8 cellular contexts compared by ENCODE assay signal in genomic region chr4:15882675-15883086, GRCh38. TPM values are rescaled to one million over a fixed set of nuclear protein-coding genes. Genes with fewer than 3 reads are reported as not detected.
A peak's percentile ranks its signal among the peaks of the same experiment; 100 is the strongest.
DNase-seq lines count a peak whose midpoint lies in the region; TF ChIP-seq lines count a peak whose summit lies in the region.

No MANE protein-coding gene starts in this region.

- no peak overlapping the region for H2BK5ac ChIP-seq in H9 (ENCODE audit: insufficient read length, low read length)

- WGBS in H9 (ENCODE audit: extremely low coverage, insufficient read length, low lambda C conversion rate) = no CpG with 5 or more reads among the region's 1 CpG
- WGBS in adrenal gland, 4 donors = 81 to 100% (median 90%) methylated on average over 1 of the region's 1 CpG

- no peak overlapping the region for H3K56ac ChIP-seq in H9 (ENCODE audit: insufficient read length, low read depth, low read length)

- H4K8ac ChIP-seq in H9 (replicated peaks; ENCODE audit: insufficient read length, low read depth, low read length) = no peak overlapping the region

- DNase-seq in DMS 273 (lab: John Stamatoyannopoulos, UW; ENCODE audit: unreplicated experiment) (peak; percentile 71), DMS 273 treated with DMSO at 0.1 percent for 48 hours (lab: John Stamatoyannopoulos, UW) (no peak), H9 (peak; percentile 83), LNCaP clone FGC (ENCODE audit: low read depth) (peak; percentile 54), SJSA1 (ENCODE audit: low read depth in 1 of 2, low spot score in 2 of 2) (peak; percentile 29 to 36), adrenal gland (peak; percentile 39 to 75 (median 47)), right atrium auricular region (ENCODE audit: low spot score) (peak; percentile 63), retinal pigment epithelial cell (ENCODE audit: low read depth) (peak; percentile 49)

- H3K4me3 Mint-ChIP-seq in H9 = no peak overlapping the region

- H3K79me2 ChIP-seq in H9 (ENCODE audit: insufficient read depth, low read length) = no peaks in the 10 kb centered on the region

- H2BK20ac ChIP-seq in H9 (ENCODE audit: low read depth, low read length, poor library complexity, severe bottlenecking) = no peak overlapping the region

- H3K4me1 ChIP-seq in H9 (ENCODE audit: insufficient read depth, low read length) = no peaks in the 10 kb centered on the region
- H3K4me1 ChIP-seq in SJSA1 (replicated peaks) = no peaks in the 10 kb centered on the region
- no peaks in the 10 kb centered on the region for H3K4me1 ChIP-seq in adrenal gland (replicated peaks in 1 of 2)
- H3K4me1 ChIP-seq in right atrium auricular region = no peaks in the 10 kb centered on the region

- no peak overlapping the region for H2BK12ac ChIP-seq in H9 (ENCODE audit: insufficient read length, low read depth, low read length)

- no peak overlapping the region for H3K9ac ChIP-seq in H9 (ENCODE audit: extremely low read depth, insufficient read length, low read length)

- H3K27ac Mint-ChIP-seq in H9 = no peak overlapping the region

- H3K27me3 ChIP-seq in H9 (ENCODE audit: insufficient read depth, low read length) = no peaks in the 10 kb centered on the region
- H3K27me3 ChIP-seq in SJSA1 (replicated peaks) = no peaks in the 10 kb centered on the region
- no peaks in the 10 kb centered on the region for H3K27me3 ChIP-seq in adrenal gland
- H3K27me3 ChIP-seq in right atrium auricular region = no peaks in the 10 kb centered on the region

- no peak overlapping the region for H2AFZ ChIP-seq in H9 (ENCODE audit: low read length)

- H3K36me3 ChIP-seq in SJSA1 (no peaks in the 10 kb centered on the region), adrenal gland (replicated peaks in 1 of 2) (no peaks in the 10 kb centered on the region), right atrium auricular region (no peaks in the 10 kb centered on the region)

- no peaks in the 10 kb centered on the region for H3K9me3 ChIP-seq in H9 (ENCODE audit: control insufficient read depth, low read depth, low read length)
- no peaks in the 10 kb centered on the region for H3K9me3 ChIP-seq in SJSA1 (replicated peaks)
- no peaks in the 10 kb centered on the region for H3K9me3 ChIP-seq in adrenal gland (replicated peaks in 1 of 3)
- H3K9me3 ChIP-seq in right atrium auricular region = peaks cover 0 to 4% of the 10 kb centered on the region in 2 donors

- TF ChIP-seq POLR2A in adrenal gland (IDR thresholded peaks at IDR 0.05) = no peak

- no peaks in the 10 kb centered on the region for H3K23me2 ChIP-seq in H9 (ENCODE audit: insufficient read length, low read depth, low read length, poor library complexity, severe bottlenecking)

- no peak overlapping the region for H4K91ac ChIP-seq in H9 (ENCODE audit: insufficient read length, low read depth, low read length)

- no peak overlapping the region for H2BK120ac ChIP-seq in H9 (ENCODE audit: low read depth, low read length, poor library complexity, severe bottlenecking)

- H2AK5ac ChIP-seq in H9 (ENCODE audit: insufficient read length, low read length) = no peak overlapping the region

- no peak overlapping the region for H3T11ph ChIP-seq in H9 (ENCODE audit: low read length)

- H4K5ac ChIP-seq in H9 (ENCODE audit: insufficient read length, low read depth, low read length) = no peak overlapping the region

- H3K79me1 ChIP-seq in H9 (ENCODE audit: insufficient read depth, low read depth, low read length, poor library complexity, severe bottlenecking) = no peaks in the 10 kb centered on the region

- no peak overlapping the region for H3K18ac ChIP-seq in H9 (ENCODE audit: insufficient read length, low read depth, low read length)

- H3K4me1 Mint-ChIP-seq in H9 = peaks cover 8 to 11% of the 10 kb centered on the region in 2 experiments

- no peaks in the 10 kb centered on the region for H4K20me1 ChIP-seq in H9 (ENCODE audit: control insufficient read depth, insufficient read depth, insufficient read length)

- TF ChIP-seq CTCF in H9 (conservative IDR thresholded peaks at IDR 0.05) = peak; percentile 96
- TF ChIP-seq CTCF in LNCaP clone FGC (IDR thresholded peaks at IDR 0.05; ENCODE audit: control insufficient read depth, extremely low read depth, insufficient read depth) = peak; percentile 93
- TF ChIP-seq CTCF in adrenal gland (IDR thresholded peaks at IDR 0.05) = peak; percentile 78 to 92 (median 85)
- TF ChIP-seq CTCF in right atrium auricular region (IDR thresholded peaks at IDR 0.05) = peak; percentile 82 to 89
- peak; percentile 96 for TF ChIP-seq CTCF in retinal pigment epithelial cell (conservative IDR thresholded peaks at IDR 0.05; ENCODE audit: low read depth, low read length)

- intact Hi-C loops in adrenal gland (cut with DNase I) = loop anchor here (2.0 to 10.0 kb wide), 3 partner anchors 74 to 398 kb away; no protein-coding TSS in a partner anchor

- no peak overlapping the region for H3K14ac ChIP-seq in H9 (ENCODE audit: insufficient read depth, low read length)

- H3K27ac ChIP-seq in H9 (ENCODE audit: insufficient read length, low read depth, low read length) (no peak overlapping the region), SJSA1 (no peak overlapping the region), adrenal gland (no peak overlapping the region), right atrium auricular region (no peak overlapping the region)

- H3K4me2 ChIP-seq in H9 (ENCODE audit: insufficient read depth, insufficient read length, low read length) = no peak overlapping the region

- no peak overlapping the region for H3K4ac ChIP-seq in H9 (ENCODE audit: low read depth, low read length)

- H3K4me3 ChIP-seq in LNCaP clone FGC (ENCODE audit: low read depth, low read length) (no peak overlapping the region), SJSA1 (no peak overlapping the region), adrenal gland (no peak overlapping the region), right atrium auricular region (no peak overlapping the region), retinal pigment epithelial cell (ENCODE audit: low read length) (no peak overlapping the region)

- no peaks in the 10 kb centered on the region; the same call in 1 of the 2 replicates for H3K27me3 Mint-ChIP-seq in H9 (ENCODE audit: low read depth)

- H3K36me3 Mint-ChIP-seq in H9 (ENCODE audit: insufficient read depth in 1 of 3, low read depth in 3 of 3) = peaks cover 0 to 8% (median 6%) of the 10 kb centered on the region in 3 experiments; a peak in 4 of 7 replicates

- peaks cover 8 to 10% of the 10 kb centered on the region in 2 experiments for H3K9me3 Mint-ChIP-seq in H9

- H3K23ac ChIP-seq in H9 (ENCODE audit: insufficient read length, low read depth, low read length) = no peak overlapping the region

- H2BK15ac ChIP-seq in H9 (ENCODE audit: low read depth, low read length) = no peak overlapping the region

RNA-seq across cellular contexts. Expression of gene FGFBP1, which starts 55.9 kb away (rescaled TPM):
- total RNA-seq in H9 (2021) = not detected in 2 replicates
- total RNA-seq in SJSA1 (2014; rRNA removed; shearing (Covaris generic)) = not detected in 2 replicates
- total RNA-seq in adrenal gland = not detected
- polyA plus RNA-seq in adrenal gland = under 1 TPM in 1 of 3 donors, not detected in 2; 0.40 TPM
- total RNA-seq in right atrium auricular region = under 1 TPM in 1 of 2 donors, not detected in 1; 0.94 TPM
